In genomic region chr2:102074167-102074778, GRCh38 we compare ENCODE assay signal across 16 cellular contexts.
DNase-seq lines count a peak whose midpoint lies in the region; ATAC-seq, FAIRE-seq and TF ChIP-seq lines count a peak whose summit lies in the region.
"Had no signal": no experiment of that assay in that cellular context is flagged by ENCODE, and none has a peak within 500 bp of the region (broad histone marks: within the 10 kb centered on the region; RNA-seq: fewer than 3 reads in every experiment).

No MANE protein-coding gene starts in this region.

- H3K27ac ChIP-seq in K562 (ENCODE audit: extremely low read depth, low read depth, low read length), result no peak overlapping the region
- H3K27ac ChIP-seq: right lobe of liver, tibial nerve had no signal

- no peaks in the 10 kb centered on the region for H3K27me3 ChIP-seq in K562 (ENCODE audit: control insufficient read depth in 2 of 2, insufficient read depth in 2 of 2, low read length in 2 of 2)
- H3K27me3 ChIP-seq: right lobe of liver, tibial nerve had no signal

- no peak overlapping the region for H3K4me3 ChIP-seq in K562
- H3K4me3 ChIP-seq: right lobe of liver, tibial nerve had no signal

- no peak for TF ChIP-seq POLR2A in K562 (conservative IDR thresholded peaks at IDR 0.05)

- H3K9ac ChIP-seq in K562 (ENCODE audit: insufficient read depth in 1 of 2, low read depth in 2 of 2, low read length in 2 of 2), result no peak overlapping the region

- peak overlapping the region; percentile 17; the same call in 1 of the 2 replicates for H3K4me2 ChIP-seq in K562 (ENCODE audit: insufficient read depth, low read length)

- peak; percentile 23 to 35; a peak in 2 of 4 replicates for TF ChIP-seq RAD21 in K562 (CRISPR knock-in tag; conservative IDR thresholded peaks at IDR 0.05 in 1 of 2, IDR thresholded peaks at IDR 0.05 in 1 of 2)

- no TSS peak for BruUV-seq in K562 (replicated peaks; lab: Mats Ljungman, UMichigan)

- no peak for DNase-seq in GM19239 (ENCODE audit: insufficient read length, low spot score)
- DNase-seq in NOMO-1 treated with DMSO at 0.1 percent for 48 hours (lab: John Stamatoyannopoulos, UW; ENCODE audit: unreplicated experiment), result peak; percentile 84
- peak in 3 of 4 experiments; percentile 24 to 39 (median 33) for DNase-seq in K562 (ENCODE audit: extremely low read depth in 1 of 4, low spot score in 3 of 4)
- no peak for DNase-seq in amniotic stem cell (lab: John Stamatoyannopoulos, UW)
- DNase-seq in SHP77 (lab: John Stamatoyannopoulos, UW), result no peak
- DNase-seq: activated CD4-positive, alpha-beta T cell treated with anti-CD3 and anti-CD28 coated beads, Interleukin-2, amount 50 U/mL, for 48 hours; CD4-positive, alpha-beta memory T cell; NCI-H1048; NCI-H2107; NCI-H748 treated with DMSO at 0.1 percent for 48 hours; right lobe of liver had no signal

- POLR2A ChIA-PET in K562 (lab: Yijun Ruan, JAX), result interaction anchor here (0.6 to 1.6 kb wide), 5 partner anchors 8 to 35 kb away, joined by 3 to 8 read pairs (median 4); no protein-coding TSS in a partner anchor

- peaks cover 15 to 27% of the 10 kb centered on the region in 2 experiments for H3K4me1 ChIP-seq in K562 (replicated peaks in 1 of 2; ENCODE audit: control insufficient read depth in 2 of 2, insufficient read depth in 2 of 2, low read length in 2 of 2)

- no peak overlapping the region for H3K4me3 Mint-ChIP-seq in stimulated activated memory B cell treated with anti-CD40 and anti-IgM and Interleukin-4, amounts not matched to agents 10 μg/mL and 1 μg/mL and 100 μg/mL, for 72 hours
- H3K4me3 Mint-ChIP-seq: CD4-positive, alpha-beta memory T cell had no signal

- TF ChIP-seq EP300 in K562 (IDR thresholded peaks at IDR 0.05; ENCODE audit: low read length), result no peak

- no peaks in the 10 kb centered on the region for H3K79me2 ChIP-seq in K562 (ENCODE audit: control insufficient read depth, insufficient read depth, low read length)

- FAIRE-seq in GM19239 (lab: Jason Lieb, UNC) (peak; percentile 63), K562 (lab: Jason Lieb, UNC) (peak; percentile 67)
- FAIRE-seq: H54, HTR-8/SVneo had no signal

- WGBS in K562 (ENCODE audit: insufficient coverage, low coverage, missing lambda C conversion rate), result 27% methylated on average over 6 of the region's 6 CpGs

- CTCF ChIA-PET in K562 (lab: Yijun Ruan, JAX; ENCODE audit: low intra/inter-chr PET ratio), result interaction anchor here (0.6 to 0.7 kb wide), 2 partner anchors 58 to 111 kb away, joined by 3 read pairs; no protein-coding TSS in a partner anchor

- in situ Hi-C loops in K562 (cut with MboI), result no loop called here

- H3K36me3 Mint-ChIP-seq in stimulated activated memory B cell treated with anti-CD40 and anti-IgM and Interleukin-4, amounts not matched to agents 10 μg/mL and 1 μg/mL and 100 μg/mL, for 72 hours, result no peaks in the 10 kb centered on the region
- H3K36me3 Mint-ChIP-seq: CD4-positive, alpha-beta memory T cell had no signal

- peak overlapping the region; percentile 60 for H2AFZ ChIP-seq in K562 (ENCODE audit: low read depth, low read length)

- H3K36me3 ChIP-seq in K562 (ENCODE audit: control insufficient read depth, insufficient read depth, low read length), result no peaks in the 10 kb centered on the region
- H3K36me3 ChIP-seq: right lobe of liver, tibial nerve had no signal

- ATAC-seq in K562 (peak; percentile 7; the same call in 1 of the 3 replicates), GM18519 (IDR thresholded peaks at IDR 0.05; ENCODE audit: low FRiP score, unreplicated experiment) (no peak)
- ATAC-seq in stimulated activated memory B cell treated with anti-CD40 and anti-IgM and Interleukin-4, amounts not matched to agents 10 μg/mL and 1 μg/mL and 100 μg/mL, for 72 hours, result peak; percentile 48

- no peaks in the 10 kb centered on the region for H4K20me1 ChIP-seq in K562 (replicated peaks; ENCODE audit: control insufficient read depth, insufficient read depth, low read length)

- H3K27me3 Mint-ChIP-seq in stimulated activated memory B cell treated with anti-CD40 and anti-IgM and Interleukin-4, amounts not matched to agents 10 μg/mL and 1 μg/mL and 100 μg/mL, for 72 hours, result peaks cover 29% of the 10 kb centered on the region
- H3K27me3 Mint-ChIP-seq: CD4-positive, alpha-beta memory T cell had no signal

- H3K9me3 ChIP-seq in K562 (replicated peaks; ENCODE audit: control insufficient read depth, insufficient read depth, low read depth, low read length), result no peaks in the 10 kb centered on the region
- H3K9me3 ChIP-seq: right lobe of liver, tibial nerve had no signal

- H3K27ac Mint-ChIP-seq in stimulated activated memory B cell treated with anti-CD40 and anti-IgM and Interleukin-4, amounts not matched to agents 10 μg/mL and 1 μg/mL and 100 μg/mL, for 72 hours, result no peak overlapping the region

- H3K9me1 ChIP-seq in K562 (ENCODE audit: control insufficient read depth, insufficient read depth, low read length), result no peaks in the 10 kb centered on the region

- H3K4me1 Mint-ChIP-seq in stimulated activated memory B cell treated with anti-CD40 and anti-IgM and Interleukin-4, amounts not matched to agents 10 μg/mL and 1 μg/mL and 100 μg/mL, for 72 hours, result no peaks in the 10 kb centered on the region

- no peaks in the 10 kb centered on the region for H3K9me3 Mint-ChIP-seq in stimulated activated memory B cell treated with anti-CD40 and anti-IgM and Interleukin-4, amounts not matched to agents 10 μg/mL and 1 μg/mL and 100 μg/mL, for 72 hours
- H3K9me3 Mint-ChIP-seq: CD4-positive, alpha-beta memory T cell had no signal

- intact Hi-C loops in K562 (cut with micrococcal nuclease), result no loop called here

- TF ChIP-seq CTCF in K562 (IDR thresholded peaks at IDR 0.05 in 2 of 3, conservative IDR thresholded peaks at IDR 0.05 in 1 of 3; ENCODE audit: insufficient read depth in 2 of 3, low read depth in 1 of 3, low read length in 3 of 3), result peak; percentile 12 to 35 (median 12); a peak in 2 of 6 replicates

TF ChIP-seq in K562, 482 proteins besides CTCF, POLR2A, EP300 and RAD21 (continues in another document):
- TF ChIP-seq MAZ (CRISPR knock-in tag; conservative IDR thresholded peaks at IDR 0.05 in 1 of 2, IDR thresholded peaks at IDR 0.05 in 1 of 2) (0 out of 4 replicates have a peak, but pooled peaks of 1 of the 2 experiments have one; percentile 25), SMAD4 (CRISPR knock-in tag; conservative IDR thresholded peaks at IDR 0.05) (0 out of 2 replicates have a peak, but pooled peaks have one; percentile 26), ZNF212 (CRISPR knock-in tag; IDR thresholded peaks at IDR 0.05) (no peak), CXXC5 (CRISPR knock-in tag; IDR thresholded peaks at IDR 0.05) (peak; percentile 14; the same call in 1 of the 2 replicates), JUND (IDR thresholded peaks at IDR 0.05; ENCODE audit: borderline replicate concordance, low read depth, low read length) (no peak), JUND (tag; IDR thresholded peaks at IDR 0.05; ENCODE audit: borderline replicate concordance, low read depth, low read length) (peak; percentile 29; the same call in 2 of the 3 replicates), SMARCE1 (IDR thresholded peaks at IDR 0.05) (peak; percentile 33; the same call in 1 of the 2 replicates), RNF2 (IDR thresholded peaks at IDR 0.05) (no peak), NCOA2 (IDR thresholded peaks at IDR 0.05; ENCODE audit: partially characterized antibody in 2 of 2) (no peak), ZFP30 (CRISPR knock-in tag; IDR thresholded peaks at IDR 0.05; ENCODE audit: borderline replicate concordance) (no peak), ZBTB8A (IDR thresholded peaks at IDR 0.05; ENCODE audit: partially characterized antibody) (no peak), FOXJ2 (tag; IDR thresholded peaks at IDR 0.05) (peak; percentile 16; the same call in 1 of the 2 replicates), CREB5 (CRISPR knock-in tag; IDR thresholded peaks at IDR 0.05) (no peak), CHD2 (IDR thresholded peaks at IDR 0.05; ENCODE audit: low read depth, low read length) (no peak), BRF1 (IDR thresholded peaks at IDR 0.05; ENCODE audit: borderline replicate concordance, extremely low read depth, insufficient read length) (no peak), TEAD1 (CRISPR knock-in tag; IDR thresholded peaks at IDR 0.05) (no peak), KAT8 (IDR thresholded peaks at IDR 0.05; ENCODE audit: low read depth) (no peak), YY1 (IDR thresholded peaks at IDR 0.05; ENCODE audit: borderline replicate concordance in 1 of 3, control insufficient read depth in 1 of 3, extremely low read depth in 1 of 3, insufficient read depth in 3 of 3, insufficient read length in 1 of 3, insufficient replicate concordance in 2 of 3, low read depth in 1 of 3, low read length in 2 of 3) (no peak), EWSR1 (IDR thresholded peaks at IDR 0.05; ENCODE audit: borderline replicate concordance, low read depth, partially characterized antibody) (no peak), SPI1 (IDR thresholded peaks at IDR 0.05; ENCODE audit: borderline replicate concordance, low read depth, low read length) (0 out of 2 replicates have a peak, but pooled peaks have one; percentile 2), ZFX (CRISPR knock-in tag; IDR thresholded peaks at IDR 0.05) (no peak), DEAF1 (CRISPR knock-in tag; IDR thresholded peaks at IDR 0.05) (no peak)

Comparison
In these comparisons a context has a peak if more than half of its experiments do, and no peak if none do; other contexts are left out.
1. DNase-seq: peak in NOMO-1 treated with DMSO at 0.1 percent for 48 hours (single experiment) and K562 (3 of 4); none in GM19239 (single experiment), amniotic stem cell (single experiment) and SHP77 (0 of 2).